20 cellular contexts compared by ENCODE assay signal in genomic region chr1:18417317-18418269, GRCh38.
DNase-seq lines count a peak whose midpoint lies in the region; ATAC-seq, FAIRE-seq and TF ChIP-seq lines count a peak whose summit lies in the region.
"Had no signal": no experiment of that assay in that cellular context is flagged by ENCODE, and none has a peak within 500 bp of the region (broad histone marks: within the 10 kb centered on the region; RNA-seq: fewer than 3 reads in every experiment).

No MANE protein-coding gene starts in this region.

- no peaks in the 10 kb centered on the region for H3K79me2 ChIP-seq in H1 (ENCODE audit: control insufficient read depth in 1 of 2, insufficient read depth in 2 of 2, low read length in 2 of 2)

- peak; percentile 14; the same call in 1 of the 2 replicates for TF ChIP-seq CTCF in LNCaP clone FGC (IDR thresholded peaks at IDR 0.05; ENCODE audit: control insufficient read depth, extremely low read depth, insufficient read depth)
- no peak for TF ChIP-seq CTCF in H1 (IDR thresholded peaks at IDR 0.05; ENCODE audit: control extremely low read depth in 1 of 3, insufficient read depth in 1 of 3, low read depth in 1 of 3, low read length in 3 of 3)
- no peak for TF ChIP-seq CTCF in progenitor cell of endocrine pancreas (IDR thresholded peaks at IDR 0.05; ENCODE audit: unreplicated experiment)

- no peaks in the 10 kb centered on the region for H3K27me3 ChIP-seq in HAP-1 (ENCODE audit: low read depth)
- H3K27me3 ChIP-seq in H1 (replicated peaks in 1 of 4; ENCODE audit: control insufficient read depth in 3 of 4, extremely low read depth in 1 of 4, insufficient read depth in 3 of 4, low read length in 3 of 4): no peaks in the 10 kb centered on the region

- TF ChIP-seq POLR2A in H1 (IDR thresholded peaks at IDR 0.05; ENCODE audit: control extremely low read depth in 1 of 2, low read depth in 2 of 2, low read length in 2 of 2): no peak

- H3K27me3 Mint-ChIP-seq in progenitor cell of endocrine pancreas: peaks cover 15% of the 10 kb centered on the region

- H2BK12ac ChIP-seq in H1 (ENCODE audit: low read depth, low read length): peak overlapping the region; percentile 77

- no peak for TF ChIP-seq RAD21 in H1 (IDR thresholded peaks at IDR 0.05 in 1 of 2, conservative IDR thresholded peaks at IDR 0.05 in 1 of 2; ENCODE audit: low read depth in 2 of 2, low read length in 2 of 2)

- peak overlapping the region; percentile 94 for H2BK20ac ChIP-seq in H1 (ENCODE audit: low read length)

- peak overlapping the region; percentile 3 for H3K27ac Mint-ChIP-seq in progenitor cell of endocrine pancreas
- H3K27ac Mint-ChIP-seq: IgD-negative memory B cell had no signal

- peaks cover 3% of the 10 kb centered on the region; the same call in 1 of the 2 replicates for H3K23me2 ChIP-seq in H1 (ENCODE audit: low read depth, low read length)

- no peak overlapping the region for H3K4me3 Mint-ChIP-seq in progenitor cell of endocrine pancreas (ENCODE audit: low read depth)
- H3K4me3 Mint-ChIP-seq: IgD-negative memory B cell had no signal

- peaks cover 10% of the 10 kb centered on the region; the same call in 1 of the 2 replicates for H3K9me3 ChIP-seq in HAP-1
- H3K9me3 ChIP-seq in H1 (ENCODE audit: insufficient read depth in 2 of 2, low read depth in 1 of 2, low read length in 1 of 2): no peaks in the 10 kb centered on the region

- peak overlapping the region; percentile 80 for H3K18ac ChIP-seq in H1 (ENCODE audit: extremely low read depth, low read length)

- peak overlapping the region; percentile 91 for H2BK5ac ChIP-seq in H1 (ENCODE audit: low read depth, low read length)

- H3K9ac ChIP-seq in H1 (replicated peaks in 1 of 4; ENCODE audit: extremely low read depth in 1 of 4, low read depth in 3 of 4, low read length in 3 of 4): no peak overlapping the region

- no peak overlapping the region for H3K4me3 ChIP-seq in HAP-1
- H3K4me3 ChIP-seq in LNCaP clone FGC (ENCODE audit: low read depth, low read length): no peak overlapping the region
- H3K4me3 ChIP-seq in H1 (ENCODE audit: extremely low read depth in 1 of 4, insufficient read depth in 2 of 4, low read depth in 3 of 4, low read length in 4 of 4): no peak overlapping the region

- ATAC-seq in HG03159 (IDR thresholded peaks at IDR 0.05; ENCODE audit: unreplicated experiment) (no peak), GM18519 (IDR thresholded peaks at IDR 0.05; ENCODE audit: low FRiP score, unreplicated experiment) (no peak), HG03439 (IDR thresholded peaks at IDR 0.05; ENCODE audit: unreplicated experiment) (no peak)

- H4K20me1 ChIP-seq in H1 (replicated peaks in 1 of 2; ENCODE audit: control insufficient read depth in 1 of 2, insufficient read depth in 2 of 2, low read length in 2 of 2): no peaks in the 10 kb centered on the region

- H2AK5ac ChIP-seq in H1 (ENCODE audit: low read depth, low read length): peak overlapping the region; percentile 97

- DNase-seq in HAP-1 (ENCODE audit: low spot score in 2 of 2): peak; percentile 75 to 98
- DNase-seq in LNCaP clone FGC (ENCODE audit: low read depth): no peak
- DNase-seq in H1 (ENCODE audit: low read depth in 1 of 2, low spot score in 2 of 2): no peak
- no peak for DNase-seq in progenitor cell of endocrine pancreas (ENCODE audit: low spot score, unreplicated experiment)
- DNase-seq: ACHN, C1 segment of cervical spinal cord, DND-41, Kasumi-1, MM.1S, NCI-H1105, NCI-H2081, NCI-H2171 treated with DMSO at 0.1 percent for 48 hours, NCI-H446, NCI-H69, Right ventricle myocardium superior had no signal

- no peaks in the 10 kb centered on the region for H3K79me1 ChIP-seq in H1 (ENCODE audit: low read depth, low read length)

- in situ Hi-C loops in HAP-1 (cut with MboI; ENCODE audit: low sequenced_read_pairs): no loop called here

- peak overlapping the region in 1 of 2 experiments; percentile 61; a peak in 3 of 4 replicates for H3K4me2 ChIP-seq in H1 (ENCODE audit: insufficient read depth in 1 of 2, low read depth in 2 of 2, low read length in 2 of 2)

- no peak overlapping the region for H3K27ac ChIP-seq in H1 (ENCODE audit: low read depth, low read length)

- CTCF ChIA-PET in H1 (lab: Charles Lee; ENCODE audit: partially characterized antibody): interaction anchor here (0.6 to 3.0 kb wide), 7 partner anchors 9 to 164 kb away, joined by 3 to 11 read pairs (median 3); partner anchors contain the start of gene KLHDC7A

- no peak overlapping the region for H3K14ac ChIP-seq in H1 (ENCODE audit: insufficient read length)

- FAIRE-seq in H1 (lab: Jason Lieb, UNC): no peak
- FAIRE-seq: G401.6 had no signal

- H3K4ac ChIP-seq in H1 (replicated peaks; ENCODE audit: insufficient read length, low read depth, low read length): peak overlapping the region; percentile 41

- POLR2A ChIA-PET in H1 (lab: Charles Lee; ENCODE audit: partially characterized antibody): interaction anchor here (0.8 to 3.5 kb wide), 7 partner anchors 9 to 85 kb away, joined by 3 to 18 read pairs (median 4); no protein-coding TSS in a partner anchor

- 36% methylated on average over 3 of the region's 3 CpGs; no CpG with 5 or more reads in 1 of the 2 experiments for WGBS in H1 (ENCODE audit: extremely low coverage in 1 of 2, insufficient coverage in 1 of 2, insufficient read length in 1 of 2, insufficient replicate concordance in 2 of 2, low coverage in 1 of 2, low lambda C conversion rate in 2 of 2, missing lambda C conversion rate in 1 of 2), 2 experiments

- no peaks in the 10 kb centered on the region for H3K9me3 Mint-ChIP-seq in progenitor cell of endocrine pancreas (ENCODE audit: low read depth)

- peak overlapping the region; percentile 88 for H2BK120ac ChIP-seq in H1 (replicated peaks; ENCODE audit: low read depth, low read length)

- TF ChIP-seq EP300 in H1 (IDR thresholded peaks at IDR 0.05; ENCODE audit: borderline replicate concordance in 1 of 2, low read depth in 2 of 2, low read length in 2 of 2): no peak

- no peak overlapping the region for H3K23ac ChIP-seq in H1 (ENCODE audit: insufficient read length)

- no peaks in the 10 kb centered on the region for H3K36me3 Mint-ChIP-seq in progenitor cell of endocrine pancreas (ENCODE audit: insufficient read depth)

- 0 out of 2 replicates have a peak overlapping the region, but pooled peaks have one; percentile 62 for H2BK15ac ChIP-seq in H1 (ENCODE audit: low read length)

- no peaks in the 10 kb centered on the region for H3K4me1 Mint-ChIP-seq in progenitor cell of endocrine pancreas (ENCODE audit: low read depth)
- H3K4me1 Mint-ChIP-seq: IgD-negative memory B cell had no signal

- H3K36me3 ChIP-seq in HAP-1 (replicated peaks): no peaks in the 10 kb centered on the region
- no peaks in the 10 kb centered on the region for H3K36me3 ChIP-seq in H1 (ENCODE audit: control insufficient read depth in 2 of 4, insufficient read depth in 4 of 4, low read length in 3 of 4)

- peak overlapping the region; percentile 30 for H4K5ac ChIP-seq in H1 (ENCODE audit: insufficient read length, low read depth, low read length)

- peaks cover 32% of the 10 kb centered on the region for H3K4me1 ChIP-seq in HAP-1
- H3K4me1 ChIP-seq in H1 (replicated peaks in 1 of 4; ENCODE audit: control insufficient read depth in 3 of 4, insufficient read depth in 4 of 4, low read length in 3 of 4): peaks cover 8 to 22% (median 14%) of the 10 kb centered on the region in 4 experiments

- no peak overlapping the region for H2AFZ ChIP-seq in H1 (ENCODE audit: low read length)

- no peak overlapping the region for H4K8ac ChIP-seq in H1 (ENCODE audit: extremely low read depth, insufficient read depth, low read length)

- H3K56ac ChIP-seq in H1 (replicated peaks; ENCODE audit: insufficient read length, low read depth, low read length): no peak overlapping the region

- H4K91ac ChIP-seq in H1 (replicated peaks; ENCODE audit: insufficient read length, low read length): peak overlapping the region; percentile 87

TF ChIP-seq in H1, 55 proteins besides CTCF, POLR2A, EP300 and RAD21:
- no peak for TF ChIP-seq SRF (IDR thresholded peaks at IDR 0.05; ENCODE audit: low read depth, low read length)
- no peak for TF ChIP-seq RXRA (IDR thresholded peaks at IDR 0.05; ENCODE audit: insufficient read depth, low read depth, low read length)
- TF ChIP-seq HDAC2 (IDR thresholded peaks at IDR 0.05; ENCODE audit: borderline replicate concordance in 1 of 2, low read depth in 2 of 2, low read length in 2 of 2): peak in 1 of 2 experiments; percentile 72; a peak in 1 of 4 replicates
- no peak for TF ChIP-seq RNF2 (IDR thresholded peaks at IDR 0.05; ENCODE audit: borderline replicate concordance, low read depth, low read length, missing control alignments, poor library complexity, severe bottlenecking)
- TF ChIP-seq MAX (IDR thresholded peaks at IDR 0.05): peak; percentile 37; the same call in 1 of the 2 replicates
- peak; percentile 97 for TF ChIP-seq KDM1A (IDR thresholded peaks at IDR 0.05; ENCODE audit: borderline replicate concordance, low read length)

Comparison
In these comparisons a context has a peak if more than half of its experiments do, and no peak if none do; other contexts are left out.
1. DNase-seq: peak in HAP-1 (2 of 2); none in LNCaP clone FGC (single experiment), H1 (0 of 2) and progenitor cell of endocrine pancreas (single experiment).